ENCODE assay signal across 8 cellular contexts in the genomic region with DNA sequence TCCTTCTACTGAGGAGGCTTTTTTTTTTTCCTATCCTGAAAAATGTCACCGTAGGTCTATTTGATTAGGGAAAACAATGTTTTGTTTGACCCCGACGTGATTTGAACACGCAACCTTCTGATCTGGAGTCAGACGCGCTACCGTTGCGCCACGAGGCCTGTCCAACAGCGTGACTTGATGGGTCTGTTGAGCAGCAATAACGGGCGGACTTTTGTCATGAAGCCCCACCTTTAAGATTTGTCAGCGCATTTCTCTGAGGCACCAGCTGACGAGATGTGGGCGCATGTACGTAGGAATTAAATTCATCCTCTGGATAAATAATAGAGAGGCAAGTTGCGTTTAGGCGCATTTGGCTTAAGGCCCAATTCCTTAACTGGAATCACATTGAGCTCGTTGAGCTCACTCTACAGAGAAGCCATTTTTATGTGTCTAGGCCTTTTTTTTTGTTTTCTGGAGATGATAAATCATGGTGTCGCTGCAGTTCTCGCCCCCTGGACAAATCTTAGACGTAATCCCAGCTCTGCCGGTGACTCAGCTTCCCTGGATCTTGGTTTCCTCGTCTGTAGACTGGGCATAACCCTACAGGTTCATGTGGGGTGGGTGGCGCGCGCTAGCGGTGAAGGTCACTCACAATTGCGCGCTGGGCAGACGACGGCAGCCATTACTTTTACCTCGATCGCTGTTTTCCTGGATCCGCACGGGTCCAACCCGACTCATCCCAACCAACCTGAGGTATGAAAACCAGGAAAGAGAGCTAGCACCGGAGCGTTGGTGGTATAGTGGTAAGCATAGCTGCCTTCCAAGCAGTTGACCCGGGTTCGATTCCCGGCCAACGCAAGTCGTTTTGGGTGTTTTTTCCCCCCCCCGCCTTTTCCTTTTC.
A peak's percentile ranks its signal among the peaks of the same experiment; 100 is the strongest.
DNase-seq lines count a peak whose midpoint lies in the region; ATAC-seq lines count a peak whose summit lies in the region.

No MANE protein-coding gene starts in this region.

- peaks cover 50% of the 10 kb centered on the region for H3K36me3 Mint-ChIP-seq in central memory CD8-positive, alpha-beta T cell (ENCODE audit: insufficient read depth)

- peak overlapping the region; percentile 72 for H3K4me3 ChIP-seq in BLaER1

- peak overlapping the region; percentile 94 for H3K27ac ChIP-seq in BLaER1

- peak; percentile 26 for ATAC-seq in HG02642 (IDR thresholded peaks at IDR 0.05; ENCODE audit: poor library complexity, unreplicated experiment)
- peak; percentile 28 for ATAC-seq in central memory CD8-positive, alpha-beta T cell (replicated peaks; ENCODE audit: extremely low read depth, poor library complexity, severe bottlenecking)
- ATAC-seq in GM18498 (IDR thresholded peaks at IDR 0.05; ENCODE audit: unreplicated experiment), result no peak

- H3K9me3 Mint-ChIP-seq in central memory CD8-positive, alpha-beta T cell, result no peaks in the 10 kb centered on the region

- H3K9ac ChIP-seq in BLaER1, result peak overlapping the region; percentile 91

- H4K20me1 ChIP-seq in BLaER1, result no peaks in the 10 kb centered on the region

- H3K36me3 ChIP-seq in BLaER1, result no peaks in the 10 kb centered on the region

- peak overlapping the region; percentile 100 for H3K27ac Mint-ChIP-seq in central memory CD8-positive, alpha-beta T cell (ENCODE audit: low read depth)

- no peaks in the 10 kb centered on the region for H3K27me3 ChIP-seq in BLaER1

- peaks cover 35% of the 10 kb centered on the region for H3K4me1 ChIP-seq in BLaER1

- peaks cover 62% of the 10 kb centered on the region for H3K4me1 Mint-ChIP-seq in central memory CD8-positive, alpha-beta T cell

- H3K4me2 ChIP-seq in BLaER1, result peak overlapping the region; percentile 85

- H3K9me3 ChIP-seq in BLaER1, result no peaks in the 10 kb centered on the region

- peaks cover 22% of the 10 kb centered on the region for H3K27me3 Mint-ChIP-seq in central memory CD8-positive, alpha-beta T cell

- DNase-seq in NCI-H446 (lab: John Stamatoyannopoulos, UW) (peak; percentile 89 to 92), islet precursor cell (peak; percentile 98), smooth muscle cell of the brain vasculature (ENCODE audit: low read depth, low spot score) (peak; percentile 83)
- DNase-seq in activated CD4-positive, CD25-positive, alpha-beta regulatory T cell treated with anti-CD3 and anti-CD28 coated beads, Interleukin-2, amount 50 U/mL, for 72 hours, result peak; percentile 94
- DNase-seq in central memory CD8-positive, alpha-beta T cell (ENCODE audit: low spot score in 2 of 2), result peak; percentile 87 to 95

- peak overlapping the region; percentile 97 for H3K4me3 Mint-ChIP-seq in central memory CD8-positive, alpha-beta T cell
